In the genomic region with DNA sequence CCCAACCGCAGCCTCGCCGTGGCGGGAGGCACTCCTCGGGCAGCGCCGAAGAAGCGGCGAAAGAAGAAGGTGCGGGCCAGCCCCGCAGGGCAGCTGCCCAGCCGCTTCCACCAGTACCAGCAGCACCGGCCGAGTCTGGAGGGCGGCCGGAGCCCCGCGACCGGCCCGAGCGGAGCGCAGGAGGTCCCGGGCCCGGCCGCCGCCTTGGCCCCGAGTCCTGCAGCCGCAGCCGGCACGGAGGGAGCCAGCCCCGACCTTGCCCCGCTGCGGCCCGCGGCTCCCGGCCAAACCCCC, we compare ENCODE assay signal across 8 cellular contexts. TPM values are rescaled to one million over a fixed set of nuclear protein-coding genes. Genes with fewer than 3 reads are reported as not detected.
DNase-seq lines count a peak whose midpoint lies in the region; ATAC-seq, FAIRE-seq and TF ChIP-seq lines count a peak whose summit lies in the region.

No MANE protein-coding gene starts in this region.

- peak overlapping the region; percentile 81 for H3K4ac ChIP-seq in trophoblast cell (ENCODE audit: low read depth, low read length)

- WGBS in esophagus squamous epithelium, 2 donors, result no CpG with 5 or more reads among the region's 36 CpGs
- WGBS in trophoblast cell (ENCODE audit: extremely low coverage, insufficient coverage, insufficient read length), result no CpG with 5 or more reads among the region's 36 CpGs

- peak overlapping the region; percentile 98 for H3K14ac ChIP-seq in trophoblast cell (ENCODE audit: low read length)

- no peaks in the 10 kb centered on the region for H3K27me3 ChIP-seq in esophagus squamous epithelium
- no peaks in the 10 kb centered on the region for H3K27me3 ChIP-seq in trophoblast cell (ENCODE audit: insufficient read depth, low read length)

- peak overlapping the region; percentile 93 for H3K9ac ChIP-seq in SK-N-MC (ENCODE audit: insufficient read length)
- H3K9ac ChIP-seq in trophoblast cell (ENCODE audit: low read length), result peak overlapping the region; percentile 94

- H2BK120ac ChIP-seq in trophoblast cell (ENCODE audit: insufficient read depth, low read length, poor library complexity), result peak overlapping the region; percentile 96

- no peak for DNase-seq in GM12864 (ENCODE audit: low read depth)
- DNase-seq in SK-N-MC (ENCODE audit: low read depth, low spot score), result no peak
- no peak for DNase-seq in esophagus squamous epithelium (lab: John Stamatoyannopoulos, UW)
- peak; percentile 62 to 69 for DNase-seq in trophoblast cell
- no peak for DNase-seq in UCSD-AML1 (lab: John Stamatoyannopoulos, UW; ENCODE audit: unreplicated experiment)
- no peak for DNase-seq in ecto neural progenitor cell (ENCODE audit: low spot score)
- no peak for DNase-seq in GM19239 (ENCODE audit: insufficient read length, low spot score)

- H4K91ac ChIP-seq in trophoblast cell (ENCODE audit: low read depth, low read length), result peak overlapping the region; percentile 91

- peak overlapping the region; percentile 76 for H4K12ac ChIP-seq in trophoblast cell (ENCODE audit: low read depth, low read length)

- no peak overlapping the region for H3K23ac ChIP-seq in trophoblast cell (ENCODE audit: low read length)

- no peak for FAIRE-seq in GM19239 (lab: Jason Lieb, UNC)

- TF ChIP-seq POLR2A in esophagus squamous epithelium (IDR thresholded peaks at IDR 0.05), result no peak

- H2BK12ac ChIP-seq in trophoblast cell (ENCODE audit: low read length), result peak overlapping the region; percentile 51

- peak overlapping the region; percentile 65 for H3K4me2 ChIP-seq in trophoblast cell (ENCODE audit: low read length)

- TF ChIP-seq CTCF in GM12864 (IDR thresholded peaks at IDR 0.05; ENCODE audit: low read depth, low read length, missing control alignments) (no peak), esophagus squamous epithelium (IDR thresholded peaks at IDR 0.05) (peak in 1 of 6 experiments; percentile 11)

- peak overlapping the region; percentile 91 for H2AK5ac ChIP-seq in trophoblast cell (ENCODE audit: low read length)

- peaks cover 16% of the 10 kb centered on the region for H3K79me2 ChIP-seq in trophoblast cell (ENCODE audit: control insufficient read depth, insufficient read depth, low read length, poor library complexity)

- H3K4me3 ChIP-seq in GM12864 (ENCODE audit: low read depth, low read length), result peak overlapping the region; percentile 99
- peak overlapping the region; percentile 94 for H3K4me3 ChIP-seq in SK-N-MC
- H3K4me3 ChIP-seq in esophagus squamous epithelium, result peak overlapping the region; percentile 92 to 100 (median 96)
- H3K4me3 ChIP-seq in trophoblast cell (ENCODE audit: low read depth, low read length), result peak overlapping the region; percentile 98

- H4K8ac ChIP-seq in trophoblast cell (ENCODE audit: low read depth, low read length), result peak overlapping the region; percentile 90

- H3K27ac ChIP-seq in SK-N-MC, result peak overlapping the region; percentile 88
- H3K27ac ChIP-seq in esophagus squamous epithelium, result peak overlapping the region; percentile 98 to 100 (median 100)
- peak overlapping the region; percentile 88 for H3K27ac ChIP-seq in trophoblast cell (ENCODE audit: low read depth, low read length)

- peaks cover 29% of the 10 kb centered on the region for H3K36me3 ChIP-seq in SK-N-MC (ENCODE audit: insufficient read depth, low read length)
- H3K36me3 ChIP-seq in esophagus squamous epithelium, result peaks cover 0 to 26% (median 11%) of the 10 kb centered on the region in 3 donors
- H3K36me3 ChIP-seq in trophoblast cell (ENCODE audit: control insufficient read depth in 1 of 2, insufficient read depth in 2 of 2, low read length in 2 of 2), result peaks cover 9 to 10% of the 10 kb centered on the region in 2 experiments

- peak overlapping the region; percentile 94 for H3K18ac ChIP-seq in trophoblast cell (ENCODE audit: low read length)

- intact Hi-C loops in esophagus squamous epithelium (cut with DNase I), result no loop called here

- peak; percentile 5 for ATAC-seq in HG02610 (IDR thresholded peaks at IDR 0.05; ENCODE audit: unreplicated experiment)

- H2BK5ac ChIP-seq in trophoblast cell (ENCODE audit: low read depth, low read length, poor library complexity), result peak overlapping the region; percentile 97

- no peaks in the 10 kb centered on the region for H3K9me3 ChIP-seq in SK-N-MC (ENCODE audit: low read depth, low read length)
- no peaks in the 10 kb centered on the region for H3K9me3 ChIP-seq in esophagus squamous epithelium
- H3K9me3 ChIP-seq in trophoblast cell (ENCODE audit: insufficient read depth, low read depth, low read length), result no peaks in the 10 kb centered on the region

- H3K79me1 ChIP-seq in trophoblast cell (ENCODE audit: low read length), result peaks cover 11% of the 10 kb centered on the region

- H2AFZ ChIP-seq in trophoblast cell (ENCODE audit: insufficient read depth, low read length, poor library complexity), result peak overlapping the region; percentile 72

- H3K4me1 ChIP-seq in esophagus squamous epithelium (peaks cover 13 to 43% (median 31%) of the 10 kb centered on the region in 3 donors), trophoblast cell (ENCODE audit: control insufficient read depth in 1 of 2, insufficient read depth in 2 of 2, low read length in 2 of 2) (peaks cover 2 to 3% of the 10 kb centered on the region in 2 experiments)

RNA-seq across cellular contexts. Expression of a gene that starts 0.5 kb away (rescaled TPM):
- total RNA-seq in esophagus squamous epithelium, result 100 to 1,000 TPM in 1 of 4 donors, 10 to 100 TPM in 3; 55.0 to 168 (median 85.4) TPM
- 47.4 and 49.0 TPM in 2 replicates for polyA plus RNA-seq in trophoblast cell (2013)

RNA-seq across cellular contexts. Expression of a gene that starts 36.8 kb away (rescaled TPM):
- under 1 TPM; 0.19 to 0.44 (median 0.38) TPM for total RNA-seq in esophagus squamous epithelium
- 3.5 and 4.3 TPM in 2 replicates for polyA plus RNA-seq in trophoblast cell (2013)

Comparison
In these comparisons a context has a peak if more than half of its experiments do, and no peak if none do; other contexts are left out.
1. DNase-seq: peak in trophoblast cell (2 of 2); none in GM12864 (single experiment), SK-N-MC (single experiment), esophagus squamous epithelium (single experiment), UCSD-AML1 (single experiment), ecto neural progenitor cell (single experiment) and GM19239 (single experiment).
2. Peak in every context shown above with its lines, with median percentiles within 50 percentile points of each other: H3K4me3 ChIP-seq and H3K27ac ChIP-seq.